In the genomic region with DNA sequence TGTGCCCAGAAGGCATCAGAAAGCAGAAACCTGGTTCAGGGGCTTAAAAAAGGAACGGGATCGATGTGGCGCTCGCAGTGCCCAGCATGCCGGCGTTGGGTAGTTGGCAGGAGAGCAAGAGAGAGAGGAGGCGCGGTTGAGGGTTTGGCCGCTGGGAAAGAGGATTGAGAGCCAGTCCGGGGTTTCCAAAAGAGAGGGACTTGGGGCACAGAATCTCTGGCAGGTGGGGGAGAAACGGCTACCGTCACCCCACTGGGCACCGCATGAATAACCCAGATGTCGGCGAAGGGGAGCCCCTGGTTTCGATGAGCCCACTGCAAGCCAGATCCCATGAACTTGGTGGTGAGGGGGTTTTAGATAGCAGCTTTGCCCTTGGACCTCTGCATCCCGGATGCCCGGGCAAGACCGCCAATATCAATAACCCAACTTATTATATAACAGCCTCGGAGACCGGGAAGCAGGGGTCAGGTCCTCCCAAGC, we compare ENCODE assay signal across 8 cellular contexts.
DNase-seq lines count a peak whose midpoint lies in the region; ATAC-seq and TF ChIP-seq lines count a peak whose summit lies in the region.

No MANE protein-coding gene starts in this region.

- peak overlapping the region; percentile 83 for H3K4me3 Mint-ChIP-seq in stimulated activated effector memory CD8-positive, alpha-beta T cell treated with anti-CD3 and anti-CD28 coated beads, Interleukin-12 subunit alpha, Interleukin-12 subunit beta, amount 100 ng/mL, for 72 hours

- no peak for ATAC-seq in stimulated activated effector memory CD8-positive, alpha-beta T cell treated with anti-CD3 and anti-CD28 coated beads, Interleukin-12 subunit alpha, Interleukin-12 subunit beta, amount 100 ng/mL, for 72 hours
- ATAC-seq in HG02884 (IDR thresholded peaks at IDR 0.05; ENCODE audit: unreplicated experiment), result no peak

- peaks cover 42% of the 10 kb centered on the region for H3K4me1 Mint-ChIP-seq in stimulated activated effector memory CD8-positive, alpha-beta T cell treated with anti-CD3 and anti-CD28 coated beads, Interleukin-12 subunit alpha, Interleukin-12 subunit beta, amount 100 ng/mL, for 72 hours

- WGBS in adrenal gland, 4 donors, result 15 to 37% (median 30%) methylated on average over 17 to 21 of the region's 21 CpGs

- no peaks in the 10 kb centered on the region for H3K27me3 ChIP-seq in adrenal gland

- H3K36me3 Mint-ChIP-seq in stimulated activated effector memory CD8-positive, alpha-beta T cell treated with anti-CD3 and anti-CD28 coated beads, Interleukin-12 subunit alpha, Interleukin-12 subunit beta, amount 100 ng/mL, for 72 hours, result no peaks in the 10 kb centered on the region

- TF ChIP-seq CTCF in HFF-Myc (IDR thresholded peaks at IDR 0.05; ENCODE audit: low read depth, low read length, missing control alignments), result no peak
- TF ChIP-seq CTCF in adrenal gland (IDR thresholded peaks at IDR 0.05), result no peak

- H3K9me3 ChIP-seq in adrenal gland (replicated peaks in 1 of 3), result no peaks in the 10 kb centered on the region
- no peaks in the 10 kb centered on the region for H3K9me3 ChIP-seq in iPS-18c (ENCODE audit: control insufficient read depth, insufficient read depth, low read length)

- TF ChIP-seq POLR2A in adrenal gland (IDR thresholded peaks at IDR 0.05), result no peak

- DNase-seq in Ammon's horn (ENCODE audit: low spot score), result peak; percentile 66
- no peak for DNase-seq in HFF-Myc (ENCODE audit: extremely low read depth, low read depth)
- peak in 6 of 7 donors; percentile 36 to 67 (median 42) for DNase-seq in adrenal gland
- DNase-seq in stimulated activated effector memory CD8-positive, alpha-beta T cell treated with anti-CD3 and anti-CD28 coated beads, Interleukin-12 subunit alpha, Interleukin-12 subunit beta, amount 100 ng/mL, for 72 hours (ENCODE audit: low spot score in 2 of 2), result no peak
- DNase-seq in NCI-H345 (lab: John Stamatoyannopoulos, UW), result no peak
- DNase-seq in SIG-M5 (lab: John Stamatoyannopoulos, UW), result no peak

- peak overlapping the region; percentile 72 to 91 (median 90) for H3K27ac ChIP-seq in adrenal gland

- peak overlapping the region; percentile 77 for H3K27ac Mint-ChIP-seq in stimulated activated effector memory CD8-positive, alpha-beta T cell treated with anti-CD3 and anti-CD28 coated beads, Interleukin-12 subunit alpha, Interleukin-12 subunit beta, amount 100 ng/mL, for 72 hours

- H3K9me3 Mint-ChIP-seq in stimulated activated effector memory CD8-positive, alpha-beta T cell treated with anti-CD3 and anti-CD28 coated beads, Interleukin-12 subunit alpha, Interleukin-12 subunit beta, amount 100 ng/mL, for 72 hours, result no peaks in the 10 kb centered on the region

- peak overlapping the region; percentile 31 for H3K4me3 ChIP-seq in HFF-Myc (replicated peaks; ENCODE audit: low read depth, low read length)
- H3K4me3 ChIP-seq in adrenal gland, result peak overlapping the region in 3 of 4 donors; percentile 11 to 73 (median 58)
- peak overlapping the region; percentile 49 for H3K4me3 ChIP-seq in iPS-18c (ENCODE audit: insufficient read depth, low read depth, low read length)

- peaks cover 14 to 26% of the 10 kb centered on the region in 2 donors for H3K4me1 ChIP-seq in adrenal gland (replicated peaks in 1 of 2)

- intact Hi-C loops in adrenal gland (cut with DNase I), result loop anchor here (2.0 to 5.0 kb wide), 3 partner anchors 79 to 265 kb away; no protein-coding TSS in a partner anchor

- H3K36me3 ChIP-seq in adrenal gland (replicated peaks in 1 of 2), result no peaks in the 10 kb centered on the region

Comparison
In these comparisons a context has a peak if more than half of its experiments do, and no peak if none do; other contexts are left out.
1. DNase-seq: peak in Ammon's horn (single experiment) and adrenal gland (6 of 7); none in HFF-Myc (single experiment), stimulated activated effector memory CD8-positive, alpha-beta T cell treated with anti-CD3 and anti-CD28 coated beads, Interleukin-12 subunit alpha, Interleukin-12 subunit beta, amount 100 ng/mL, for 72 hours (0 of 2), NCI-H345 (single experiment) and SIG-M5 (single experiment).
2. Peak in every context shown above with its lines, with median percentiles within 50 percentile points of each other: H3K4me3 ChIP-seq.